Comparison of ENCODE assay signal across 16 cellular contexts in the genomic region with DNA sequence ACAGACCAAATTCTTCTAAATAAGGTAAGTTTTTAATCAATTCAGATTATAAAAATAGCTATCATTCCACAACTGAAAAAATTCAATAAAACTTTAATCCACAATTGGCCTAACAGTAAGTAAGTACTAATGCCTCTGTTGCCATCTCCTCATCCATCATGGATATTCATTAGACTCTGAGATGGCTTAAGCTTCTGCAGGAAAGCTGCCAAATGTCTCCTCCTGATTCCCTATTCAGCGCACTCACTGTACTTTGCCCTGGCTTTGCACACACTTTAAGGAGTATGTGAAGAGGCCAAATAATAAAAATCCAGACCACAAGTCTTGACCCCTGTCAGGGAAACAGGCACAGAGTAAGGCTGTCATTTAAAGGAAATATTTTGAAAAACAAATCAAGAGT.
"Had no signal": no experiment of that assay in that cellular context is flagged by ENCODE, and none has a peak within 500 bp of the region (broad histone marks: within the 10 kb centered on the region; RNA-seq: fewer than 3 reads in every experiment).

No MANE protein-coding gene starts in this region.

- H3K27ac ChIP-seq: adrenal gland, brain microvascular endothelial cell, uterus had no signal

- ATAC-seq: natural killer cell treated with Interleukin-12 subunit alpha and Interleukin-12 subunit beta and Interleukin-15 and Interleukin-18, amount 100 ng/mL, for 72 hours; T-helper 17 cell had no signal

- H3K27me3 Mint-ChIP-seq: activated naive CD4-positive, alpha-beta T cell treated with anti-CD3 and anti-CD28 coated beads, Interleukin-2, amount 10 ng/mL, durations not matched to agents 7 days and 5 days; natural killer cell treated with Interleukin-12 subunit alpha and Interleukin-12 subunit beta and Interleukin-15 and Interleukin-18, amount 100 ng/mL, for 72 hours; T-helper 17 cell had no signal

- H3K4me3 ChIP-seq: adrenal gland, uterus had no signal

- H3K27ac Mint-ChIP-seq: activated naive CD4-positive, alpha-beta T cell treated with anti-CD3 and anti-CD28 coated beads, Interleukin-2, amount 10 ng/mL, durations not matched to agents 7 days and 5 days; activated T-helper 2 cell treated with anti-CD3 and anti-CD28 coated beads, Interferon-gamma antibody, Interleukin-2, Interleukin-4, amounts not matched to agents 10 μg/mL and 5 μg/mL and 100 μg/mL, durations not matched to agents 14 hours and 24 hours and 36 hours; endodermal cell; natural killer cell treated with Interleukin-12 subunit alpha and Interleukin-12 subunit beta and Interleukin-15 and Interleukin-18, amount 100 ng/mL, for 72 hours; T-helper 17 cell had no signal

- H3K4me1 ChIP-seq: adrenal gland, uterus had no signal

- H3K9me3 Mint-ChIP-seq: activated naive CD4-positive, alpha-beta T cell treated with anti-CD3 and anti-CD28 coated beads, Interleukin-2, amount 10 ng/mL, durations not matched to agents 7 days and 5 days; activated T-helper 2 cell treated with anti-CD3 and anti-CD28 coated beads, Interferon-gamma antibody, Interleukin-2, Interleukin-4, amounts not matched to agents 10 μg/mL and 5 μg/mL and 100 μg/mL, durations not matched to agents 14 hours and 24 hours and 36 hours; endodermal cell; immature natural killer cell; natural killer cell treated with Interleukin-12 subunit alpha and Interleukin-12 subunit beta and Interleukin-15 and Interleukin-18, amount 100 ng/mL, for 72 hours had no signal

- H3K36me3 ChIP-seq: uterus had no signal

- H3K4me1 Mint-ChIP-seq: activated naive CD4-positive, alpha-beta T cell treated with anti-CD3 and anti-CD28 coated beads, Interleukin-2, amount 10 ng/mL, durations not matched to agents 7 days and 5 days; endodermal cell; immature natural killer cell; T-helper 17 cell had no signal

- H3K4me3 Mint-ChIP-seq: activated naive CD4-positive, alpha-beta T cell treated with anti-CD3 and anti-CD28 coated beads, Interleukin-2, amount 10 ng/mL, durations not matched to agents 7 days and 5 days; endodermal cell; immature natural killer cell; natural killer cell treated with Interleukin-12 subunit alpha and Interleukin-12 subunit beta and Interleukin-15 and Interleukin-18, amount 100 ng/mL, for 72 hours; T-helper 17 cell had no signal

- H3K27me3 ChIP-seq: adrenal gland, brain microvascular endothelial cell, uterus had no signal

- DNase-seq: activated CD4-positive, alpha-beta T cell treated with anti-CD3 and anti-CD28 coated beads, Interleukin-2, amount 50 U/mL, for 1 hour; activated naive CD4-positive, alpha-beta T cell treated with anti-CD3 and anti-CD28 coated beads, Interleukin-2, amount 10 ng/mL, durations not matched to agents 7 days and 5 days; adrenal gland; brain microvascular endothelial cell; dermis blood vessel endothelial cell; endodermal cell; glutamatergic neuron; immature natural killer cell; left cardiac atrium; mammary epithelial cell; stimulated activated CD4-positive, alpha-beta T cell treated with anti-CD3 and anti-CD28 coated beads, Interleukin-15, amount 100 ng/mL, for 24 hours; stimulated activated CD4-positive, alpha-beta T cell treated with anti-CD3 and anti-CD28 coated beads, Interleukin-4, amount 100 ng/mL, for 4 hours; T-helper 17 cell; uterus had no signal
